Comparison of ENCODE assay signal across 9 cellular contexts in genomic region chr5:10628601-10629000, GRCh38.
"Had no signal": no experiment of that assay in that cellular context is flagged by ENCODE, and none has a peak within 500 bp of the region (broad histone marks: within the 10 kb centered on the region; RNA-seq: fewer than 3 reads in every experiment).

No MANE protein-coding gene starts in this region.

- DNase-seq: left cardiac atrium had no signal

- H3K4me2 ChIP-seq: neural progenitor cell had no signal

- H3K27me3 ChIP-seq: adrenal gland, cardiac muscle cell, neural progenitor cell, pancreas, spleen had no signal

- H3K27ac Mint-ChIP-seq: activated naive CD4-positive, alpha-beta T cell treated with anti-CD3 and anti-CD28 coated beads for 36 hours; neural progenitor cell had no signal

- H3K9me3 ChIP-seq: adrenal gland, lower lobe of right lung, pancreas, spleen had no signal

- H3K4me3 ChIP-seq: adrenal gland, cardiac muscle cell, neural progenitor cell had no signal

- H2AFZ ChIP-seq: neural progenitor cell had no signal

- H3K9me3 Mint-ChIP-seq: activated naive CD4-positive, alpha-beta T cell treated with anti-CD3 and anti-CD28 coated beads for 36 hours; neural progenitor cell had no signal

- H3K36me3 Mint-ChIP-seq: neural progenitor cell had no signal

- H3K36me3 ChIP-seq: adrenal gland, cardiac muscle cell, lower lobe of right lung, neural progenitor cell, pancreas, spleen had no signal

- H3K27ac ChIP-seq: adrenal gland, cardiac muscle cell, lower lobe of right lung, neural progenitor cell, pancreas, SK-N-MC had no signal

- H3K9ac ChIP-seq: neural progenitor cell had no signal
